27 cellular contexts compared by ENCODE assay signal in genomic region chr17:80160536-80160935, GRCh38. TPM values are rescaled to one million over a fixed set of nuclear protein-coding genes. Genes with fewer than 3 reads are reported as not detected.
DNase-seq lines count a peak whose midpoint lies in the region; ATAC-seq and TF ChIP-seq lines count a peak whose summit lies in the region.
"Had no signal": no experiment of that assay in that cellular context is flagged by ENCODE, and none has a peak within 500 bp of the region (broad histone marks: within the 10 kb centered on the region; RNA-seq: fewer than 3 reads in every experiment).

No MANE protein-coding gene starts in this region.

- peak overlapping the region; percentile 67 for H3K4me3 Mint-ChIP-seq in glutamatergic neuron (ENCODE audit: unreplicated experiment)
- H3K4me3 Mint-ChIP-seq in type B pancreatic cell: no peak overlapping the region
- H3K4me3 Mint-ChIP-seq: activated CD4-positive, alpha-beta memory T cell treated with anti-CD3 and anti-CD28 coated beads, Interleukin-2, amount 10 ng/mL, durations not matched to agents 7 days and 5 days; CD4-positive, alpha-beta T cell; natural killer cell; stimulated activated effector memory CD8-positive, alpha-beta T cell treated with anti-CD3 and anti-CD28 coated beads, Interleukin-12 subunit alpha, Interleukin-12 subunit beta, amount 100 ng/mL, for 72 hours had no signal

- POLR2A ChIA-PET in SK-N-SH (lab: Yijun Ruan, JAX): interaction anchor here (1.7 kb wide), 1 partner anchor 59 kb away, joined by 3 read pairs; the partner anchor contains the start of gene SGSH

- H3K36me3 ChIP-seq in SK-N-SH (replicated peaks in 1 of 2; ENCODE audit: control insufficient read depth in 1 of 2, insufficient read depth in 2 of 2, low read length in 1 of 2): no peaks in the 10 kb centered on the region
- H3K36me3 ChIP-seq: left ventricle myocardium inferior, MG63, pancreas, right atrium auricular region, spleen, suprapubic skin had no signal

- no peaks in the 10 kb centered on the region for H3F3A ChIP-seq in SK-N-SH (replicated peaks; ENCODE audit: insufficient read depth)

- H3K9me2 ChIP-seq in SK-N-SH: no peaks in the 10 kb centered on the region

- H3K9me3 Mint-ChIP-seq in glutamatergic neuron (ENCODE audit: unreplicated experiment) (peaks cover 5% of the 10 kb centered on the region), type B pancreatic cell (no peaks in the 10 kb centered on the region)
- no peaks in the 10 kb centered on the region for H3K9me3 Mint-ChIP-seq in activated naive CD4-positive, alpha-beta T cell treated with anti-CD3 and anti-CD28 coated beads, Interleukin-2, amount 50 U/mL, for 72 hours
- H3K9me3 Mint-ChIP-seq: CD4-positive, alpha-beta T cell had no signal

- ATAC-seq in sciatic nerve: peak; percentile 30
- ATAC-seq in activated naive CD4-positive, alpha-beta T cell treated with anti-CD3 and anti-CD28 coated beads, Interleukin-2, amount 50 U/mL, for 72 hours: no peak
- ATAC-seq: activated CD4-positive, CD25-positive, alpha-beta regulatory T cell treated with anti-CD3 and anti-CD28 coated beads, Interleukin-2, amount 50 U/mL, for 24 hours; body of pancreas; pancreas; stimulated activated effector memory CD8-positive, alpha-beta T cell treated with anti-CD3 and anti-CD28 coated beads, Interleukin-12 subunit alpha, Interleukin-12 subunit beta, amount 100 ng/mL, for 72 hours had no signal

- TF ChIP-seq CTCF in SK-N-SH (IDR thresholded peaks at IDR 0.05) (no peak), glutamatergic neuron (IDR thresholded peaks at IDR 0.05; ENCODE audit: partially characterized antibody, unreplicated experiment) (no peak), type B pancreatic cell (conservative IDR thresholded peaks at IDR 0.05) (no peak)

- H3K4me1 Mint-ChIP-seq in glutamatergic neuron (ENCODE audit: low read depth, unreplicated experiment) (peaks cover 23% of the 10 kb centered on the region), type B pancreatic cell (ENCODE audit: unreplicated experiment) (peaks cover 17% of the 10 kb centered on the region)

- WGBS in SK-N-SH (ENCODE audit: low lambda C conversion rate): 58% methylated on average over 3 of the region's 3 CpGs

- H3K4me1 ChIP-seq in SK-N-SH (ENCODE audit: control insufficient read depth in 1 of 2, insufficient read depth in 2 of 2, low read depth in 1 of 2, low read length in 1 of 2): peaks cover 0 to 14% of the 10 kb centered on the region in 2 experiments; a peak in 1 of 4 replicates
- H3K4me1 ChIP-seq: body of pancreas, left ventricle myocardium inferior, pancreas, right atrium auricular region, spleen, suprapubic skin had no signal

- no peak overlapping the region for H3K4me3 ChIP-seq in SK-N-SH (ENCODE audit: low read depth in 2 of 2, low read length in 1 of 2)
- H3K4me3 ChIP-seq: body of pancreas, hepatocyte, left ventricle myocardium inferior, MG63, pancreas, right atrium auricular region, spleen, suprapubic skin had no signal

- intact Hi-C loops in sciatic nerve (cut with DNase I): no loop called here

- no peaks in the 10 kb centered on the region for H3K27me3 ChIP-seq in SK-N-SH (ENCODE audit: insufficient read depth)
- H3K27me3 ChIP-seq: body of pancreas, MG63, pancreas, right atrium auricular region, suprapubic skin had no signal

- no peak overlapping the region for H3K9ac ChIP-seq in SK-N-SH

- H3K27me3 Mint-ChIP-seq in glutamatergic neuron (ENCODE audit: unreplicated experiment) (peaks cover 3% of the 10 kb centered on the region), type B pancreatic cell (peaks cover 6% of the 10 kb centered on the region)

- DNase-seq in HUDEP-2 (lab: John Stamatoyannopoulos, UW; ENCODE audit: unreplicated experiment in 76 of 76) (peak in 72 of 76 experiments; percentile 19 to 87 (median 67)), SK-N-SH (peak; percentile 52), glutamatergic neuron (no peak), sciatic nerve (ENCODE audit: low spot score) (no peak), type B pancreatic cell (ENCODE audit: extremely low spot score, unreplicated experiment) (no peak), globus pallidus (ENCODE audit: low spot score) (no peak)
- DNase-seq in activated naive CD4-positive, alpha-beta T cell treated with anti-CD3 and anti-CD28 coated beads, Interleukin-2, amount 50 U/mL, for 72 hours (ENCODE audit: low spot score in 2 of 2): no peak
- DNase-seq: activated CD4-positive, alpha-beta memory T cell treated with anti-CD3 and anti-CD28 coated beads, Interleukin-2, amount 10 ng/mL, durations not matched to agents 7 days and 5 days; activated effector memory CD4-positive, alpha-beta T cell treated with Interleukin-2 at 50 U/mL for 16 hours; body of pancreas; CD4-positive, alpha-beta T cell; left ventricle myocardium inferior; MG63; midbrain; natural killer cell; NCI-H146; NCI-H2171; NCI-H69; pancreas; spleen; stimulated activated CD4-positive, alpha-beta T cell treated with anti-CD3 and anti-CD28 coated beads, Interleukin-2, amount 100 ng/mL, for 48 hours had no signal

- H3K9me3 ChIP-seq in SK-N-SH: no peaks in the 10 kb centered on the region
- H3K9me3 ChIP-seq: body of pancreas, pancreas, right atrium auricular region, suprapubic skin had no signal

- TF ChIP-seq RAD21 in SK-N-SH (IDR thresholded peaks at IDR 0.05; ENCODE audit: low read length): no peak

- TF ChIP-seq EP300 in SK-N-SH (IDR thresholded peaks at IDR 0.05; ENCODE audit: borderline replicate concordance in 1 of 2, low read depth in 1 of 2, low read length in 1 of 2): no peak

- H3K4me2 ChIP-seq in SK-N-SH: no peak overlapping the region
- H3K4me2 ChIP-seq: hepatocyte had no signal

- CTCF ChIA-PET in SK-N-SH (lab: Yijun Ruan, JAX): interaction anchor here (0.7 kb wide), 1 partner anchor 9 kb away, joined by 3 read pairs; no protein-coding TSS in a partner anchor

- H2AFZ ChIP-seq in SK-N-SH (ENCODE audit: low read depth): no peak overlapping the region
- H2AFZ ChIP-seq: hepatocyte had no signal

- no peak overlapping the region for H3K27ac Mint-ChIP-seq in glutamatergic neuron (ENCODE audit: unreplicated experiment)
- H3K27ac Mint-ChIP-seq in activated naive CD4-positive, alpha-beta T cell treated with anti-CD3 and anti-CD28 coated beads, Interleukin-2, amount 50 U/mL, for 72 hours: no peak overlapping the region
- no peak overlapping the region for H3K27ac Mint-ChIP-seq in type B pancreatic cell
- H3K27ac Mint-ChIP-seq: activated CD4-positive, alpha-beta memory T cell treated with anti-CD3 and anti-CD28 coated beads, Interleukin-2, amount 10 ng/mL, durations not matched to agents 7 days and 5 days; CD4-positive, alpha-beta T cell; natural killer cell; stimulated activated effector memory CD8-positive, alpha-beta T cell treated with anti-CD3 and anti-CD28 coated beads, Interleukin-12 subunit alpha, Interleukin-12 subunit beta, amount 100 ng/mL, for 72 hours had no signal

- H3K36me3 Mint-ChIP-seq in glutamatergic neuron (ENCODE audit: unreplicated experiment): no peaks in the 10 kb centered on the region
- H3K36me3 Mint-ChIP-seq in activated naive CD4-positive, alpha-beta T cell treated with anti-CD3 and anti-CD28 coated beads, Interleukin-2, amount 50 U/mL, for 72 hours: no peaks in the 10 kb centered on the region
- no peaks in the 10 kb centered on the region for H3K36me3 Mint-ChIP-seq in type B pancreatic cell
- H3K36me3 Mint-ChIP-seq: stimulated activated effector memory CD8-positive, alpha-beta T cell treated with anti-CD3 and anti-CD28 coated beads, Interleukin-12 subunit alpha, Interleukin-12 subunit beta, amount 100 ng/mL, for 72 hours had no signal

- no peak overlapping the region for H3K27ac ChIP-seq in SK-N-SH (ENCODE audit: low read depth in 2 of 2, low read length in 1 of 2)
- H3K27ac ChIP-seq: body of pancreas, epithelial cell of prostate, hepatocyte, left ventricle myocardium inferior, pancreas, right atrium auricular region, spleen, suprapubic skin had no signal

- no peaks in the 10 kb centered on the region for H4K20me1 ChIP-seq in SK-N-SH (ENCODE audit: insufficient read depth)

- no peaks in the 10 kb centered on the region for H3K79me2 ChIP-seq in SK-N-SH (ENCODE audit: insufficient read depth)
- H3K79me2 ChIP-seq: hepatocyte had no signal

RNA-seq across cellular contexts. Expression of gene CARD14, which starts 9.3 kb away (rescaled TPM):
- polyA plus RNA-seq in SK-N-SH (2012; rRNA removed): 0.05 TPM in 1 of 2 replicates, not detected in the other
- not detected in 2 replicates for polyA plus RNA-seq in SK-N-SH (2012; cell fraction: cytosol; rRNA removed)
- polyA plus RNA-seq in SK-N-SH (2012; cell fraction: nucleus; rRNA removed): 0.13 and 0.19 TPM in 2 replicates
- total RNA-seq in glutamatergic neuron (ENCODE audit: unreplicated experiment) (1.1 TPM), sciatic nerve (0.49 TPM), type B pancreatic cell (ENCODE audit: low replicate concordance) (1.9 and 6.7 TPM in 2 replicates)
- total RNA-seq in activated naive CD4-positive, alpha-beta T cell treated with anti-CD3 and anti-CD28 coated beads, Interleukin-2, amount 50 U/mL, for 72 hours: under 1 TPM in 1 of 2 donors, not detected in 1; 0.19 TPM
- total RNA-seq: activated CD4-positive, alpha-beta memory T cell treated with anti-CD3 and anti-CD28 coated beads, Interleukin-2, amount 10 ng/mL, durations not matched to agents 7 days and 5 days; body of pancreas; CD4-positive, alpha-beta T cell; right atrium auricular region had no signal

RNA-seq across cellular contexts. Expression of gene EIF4A3, which starts 13.6 kb away (rescaled TPM):
- polyA plus RNA-seq in SK-N-SH (2012; rRNA removed): 173 and 335 TPM in 2 replicates
- 154 and 176 TPM in 2 replicates for polyA plus RNA-seq in SK-N-SH (2012; cell fraction: cytosol; rRNA removed)
- polyA plus RNA-seq in SK-N-SH (2012; cell fraction: nucleus; rRNA removed): 201 and 247 TPM in 2 replicates
- total RNA-seq in glutamatergic neuron (ENCODE audit: unreplicated experiment) (110 TPM), sciatic nerve (66.0 TPM), type B pancreatic cell (ENCODE audit: low replicate concordance) (104 and 112 TPM in 2 replicates)
- 100 to 1,000 TPM; 105 to 144 TPM for total RNA-seq in activated naive CD4-positive, alpha-beta T cell treated with anti-CD3 and anti-CD28 coated beads, Interleukin-2, amount 50 U/mL, for 72 hours

RNA-seq across cellular contexts. Expression of gene GAA, which starts 59.2 kb away (rescaled TPM):
- polyA plus RNA-seq in SK-N-SH (2012; rRNA removed): 19.5 and 27.3 TPM in 2 replicates
- 14.3 and 26.4 TPM in 2 replicates for polyA plus RNA-seq in SK-N-SH (2012; cell fraction: cytosol; rRNA removed)
- 132 and 175 TPM in 2 replicates for polyA plus RNA-seq in SK-N-SH (2012; cell fraction: nucleus; rRNA removed)
- total RNA-seq in glutamatergic neuron (ENCODE audit: unreplicated experiment): 384 TPM
- total RNA-seq in sciatic nerve: 60.7 TPM
- 10 to 100 TPM; 34.2 to 36.3 TPM for total RNA-seq in activated naive CD4-positive, alpha-beta T cell treated with anti-CD3 and anti-CD28 coated beads, Interleukin-2, amount 50 U/mL, for 72 hours
- total RNA-seq in type B pancreatic cell (ENCODE audit: low replicate concordance): 37.7 and 40.7 TPM in 2 replicates

RNA-seq across cellular contexts. Expression of gene SGSH, which starts 59.6 kb away (rescaled TPM):
- polyA plus RNA-seq in SK-N-SH (2012; rRNA removed): 96.5 and 161 TPM in 2 replicates
- polyA plus RNA-seq in SK-N-SH (2012; cell fraction: cytosol; rRNA removed): 86.9 and 93.2 TPM in 2 replicates
- polyA plus RNA-seq in SK-N-SH (2012; cell fraction: nucleus; rRNA removed): 459 and 571 TPM in 2 replicates
- total RNA-seq in glutamatergic neuron (ENCODE audit: unreplicated experiment) (17.3 TPM), sciatic nerve (46.8 TPM), type B pancreatic cell (ENCODE audit: low replicate concordance) (40.5 and 45.4 TPM in 2 replicates)
- 10 to 100 TPM; 34.8 to 39.0 TPM for total RNA-seq in activated naive CD4-positive, alpha-beta T cell treated with anti-CD3 and anti-CD28 coated beads, Interleukin-2, amount 50 U/mL, for 72 hours

RNA-seq across cellular contexts. Expression of gene SLC26A11, which starts 59.7 kb away (rescaled TPM):
- 32.7 and 35.9 TPM in 2 replicates for polyA plus RNA-seq in SK-N-SH (2012; rRNA removed)
- polyA plus RNA-seq in SK-N-SH (2012; cell fraction: cytosol; rRNA removed): 11.6 and 17.7 TPM in 2 replicates
- 102 and 109 TPM in 2 replicates for polyA plus RNA-seq in SK-N-SH (2012; cell fraction: nucleus; rRNA removed)
- total RNA-seq in glutamatergic neuron (ENCODE audit: unreplicated experiment) (15.9 TPM), sciatic nerve (35.9 TPM), type B pancreatic cell (ENCODE audit: low replicate concordance) (23.6 and 26.4 TPM in 2 replicates)
- 10 to 100 TPM in 1 of 2 donors, 1 to 10 TPM in 1; 7.5 to 13.1 TPM for total RNA-seq in activated naive CD4-positive, alpha-beta T cell treated with anti-CD3 and anti-CD28 coated beads, Interleukin-2, amount 50 U/mL, for 72 hours

Comparison
In these comparisons a context has a peak if more than half of its experiments do, and no peak if none do; other contexts are left out.
1. DNase-seq: peak in HUDEP-2 (72 of 76) and SK-N-SH (single experiment); none in glutamatergic neuron (single experiment), sciatic nerve (single experiment), activated naive CD4-positive, alpha-beta T cell treated with anti-CD3 and anti-CD28 coated beads, Interleukin-2, amount 50 U/mL, for 72 hours (0 of 2), type B pancreatic cell (single experiment) and globus pallidus (single experiment).